Comparison of ENCODE assay signal across 28 cellular contexts in genomic region chr2:189236066-189236465, GRCh38. TPM values are rescaled to one million over a fixed set of nuclear protein-coding genes. Genes with fewer than 3 reads are reported as not detected.
DNase-seq lines count a peak whose midpoint lies in the region; ATAC-seq and TF ChIP-seq lines count a peak whose summit lies in the region.
"Had no signal": no experiment of that assay in that cellular context is flagged by ENCODE, and none has a peak within 500 bp of the region (broad histone marks: within the 10 kb centered on the region; RNA-seq: fewer than 3 reads in every experiment).

No MANE protein-coding gene starts in this region.

- H2BK5ac ChIP-seq in IMR-90 (ENCODE audit: low read depth, low read length, poor library complexity, severe bottlenecking) = no peak overlapping the region

- no peak for TF ChIP-seq RAD21 in IMR-90 (IDR thresholded peaks at IDR 0.05; ENCODE audit: low read length)

- H3K18ac ChIP-seq in IMR-90 (ENCODE audit: low read depth, low read length) = no peak overlapping the region

- H3K56ac ChIP-seq in IMR-90 (ENCODE audit: extremely low read depth, insufficient read depth, low read length) = no peak overlapping the region

- H2BK120ac ChIP-seq in IMR-90 (ENCODE audit: low read depth, low read length) = no peak overlapping the region

- H3K4me2 ChIP-seq in IMR-90 (ENCODE audit: low read depth, low read length) = no peak overlapping the region
- H3K4me2 ChIP-seq: hepatocyte had no signal

- no peak overlapping the region for H3K4me3 Mint-ChIP-seq in activated naive CD4-positive, alpha-beta T cell treated with anti-CD3 and anti-CD28 coated beads, Interleukin-2, amount 10 ng/mL, durations not matched to agents 7 days and 5 days
- H3K4me3 Mint-ChIP-seq: activated naive CD8-positive, alpha-beta T cell treated with anti-CD3 and anti-CD28 coated beads for 36 hours; activated T-helper 17 cell treated with anti-CD3 and anti-CD28 coated beads, Interleukin-2, amount 50 U/mL, for 72 hours; immature natural killer cell had no signal

- H4K5ac ChIP-seq in IMR-90 (ENCODE audit: low read depth, low read length) = no peak overlapping the region

- H2AK5ac ChIP-seq in IMR-90 (ENCODE audit: low read depth, low read length) = no peak overlapping the region

- H3K9me3 ChIP-seq in IMR-90 (ENCODE audit: control insufficient read depth, insufficient read depth, low read length) = no peaks in the 10 kb centered on the region
- H3K9me3 ChIP-seq: body of pancreas, colonic mucosa, MG63, psoas muscle, thoracic aorta had no signal

- POLR2A ChIA-PET in IMR-90 (lab: Charles Lee; ENCODE audit: unreplicated experiment) = no interaction called here

- no peaks in the 10 kb centered on the region; the same call in 1 of the 2 replicates for H3K4me1 ChIP-seq in IMR-90 (ENCODE audit: control insufficient read depth, insufficient read depth, low read length)
- H3K4me1 ChIP-seq: body of pancreas, colonic mucosa, psoas muscle had no signal

- H3K27ac ChIP-seq in IMR-90 (ENCODE audit: insufficient read depth, low read length) = no peak overlapping the region
- H3K27ac ChIP-seq: body of pancreas, colonic mucosa, hepatocyte, psoas muscle, thoracic aorta, WERI-Rb-1 had no signal

- H4K91ac ChIP-seq in IMR-90 (ENCODE audit: insufficient read depth, low read depth, low read length) = no peak overlapping the region

- no peak overlapping the region for H2BK20ac ChIP-seq in IMR-90 (ENCODE audit: low read depth, low read length)

- in situ Hi-C loops in IMR-90 (cut with MboI; ENCODE audit: low sequenced_read_pairs) = no loop called here

- no peaks in the 10 kb centered on the region for H3K36me3 ChIP-seq in IMR-90 (ENCODE audit: control insufficient read depth, insufficient read depth, low read length)
- H3K36me3 ChIP-seq: colonic mucosa, MG63, thoracic aorta, WERI-Rb-1 had no signal

- H3K79me1 ChIP-seq in IMR-90 (ENCODE audit: low read depth in 1 of 2, low read length in 2 of 2) = no peaks in the 10 kb centered on the region

- H3K4me3 ChIP-seq in IMR-90 (ENCODE audit: insufficient read depth, low read depth, low read length) (no peak overlapping the region), fibroblast of mammary gland (ENCODE audit: control insufficient read depth, low read depth, low read length) (no peak overlapping the region)
- H3K4me3 ChIP-seq: body of pancreas, colonic mucosa, hepatocyte, MG63, psoas muscle, thoracic aorta had no signal

- no TSS peak for BruUV-seq in IMR-90 (replicated peaks; lab: Mats Ljungman, UMichigan)

- no peaks in the 10 kb centered on the region for H3K9me3 Mint-ChIP-seq in activated naive CD4-positive, alpha-beta T cell treated with anti-CD3 and anti-CD28 coated beads, Interleukin-2, amount 10 ng/mL, durations not matched to agents 7 days and 5 days
- H3K9me3 Mint-ChIP-seq: activated T-helper 17 cell treated with anti-CD3 and anti-CD28 coated beads, Interleukin-2, amount 50 U/mL, for 72 hours had no signal

- CTCF ChIA-PET in IMR-90 (lab: Yijun Ruan, JAX) = no interaction called here
- CTCF ChIA-PET in activated naive CD4-positive, alpha-beta T cell treated with anti-CD3 and anti-CD28 coated beads, Interleukin-2, amount 10 ng/mL, durations not matched to agents 7 days and 5 days (lab: Charles Lee) = no interaction called here

- H3K14ac ChIP-seq in IMR-90 (replicated peaks; ENCODE audit: low read depth, low read length) = no peak overlapping the region

- no peak overlapping the region for H4K8ac ChIP-seq in IMR-90 (ENCODE audit: low read depth in 2 of 2, low read length in 2 of 2)

- no peak overlapping the region for H2BK15ac ChIP-seq in IMR-90 (ENCODE audit: low read depth, low read length)

- no peak for TF ChIP-seq POLR2A in IMR-90 (IDR thresholded peaks at IDR 0.05; ENCODE audit: low read depth, low read length)

- no peak for ATAC-seq in IMR-90 (ENCODE audit: low read depth)
- no peak for ATAC-seq in HG02610 (IDR thresholded peaks at IDR 0.05; ENCODE audit: unreplicated experiment)
- ATAC-seq in GM21515 (IDR thresholded peaks at IDR 0.05; ENCODE audit: unreplicated experiment) = no peak
- ATAC-seq: activated T-helper 17 cell treated with anti-CD3 and anti-CD28 coated beads, Interleukin-2, amount 50 U/mL, for 72 hours; body of pancreas; left ventricle myocardium superior; Panc1 had no signal

- H3K23ac ChIP-seq in IMR-90 (ENCODE audit: low read depth, low read length) = no peak overlapping the region

- dilution Hi-C loops in IMR-90 (cut with HindIII; ENCODE audit: low sequenced_read_pairs, unreplicated experiment) = no loop called here

- TF ChIP-seq CTCF in IMR-90 (conservative IDR thresholded peaks at IDR 0.05; ENCODE audit: low read depth, low read length) = no peak
- no peak for TF ChIP-seq CTCF in fibroblast of mammary gland (conservative IDR thresholded peaks at IDR 0.05; ENCODE audit: control insufficient read depth, insufficient read depth, low read depth, low read length)

- H2AFZ ChIP-seq in IMR-90 (replicated peaks; ENCODE audit: low read length, poor library complexity) = no peak overlapping the region
- H2AFZ ChIP-seq: hepatocyte had no signal

- H2AK9ac ChIP-seq in IMR-90 (replicated peaks; ENCODE audit: low read depth, low read length, poor library complexity) = no peak overlapping the region

- H3K27ac Mint-ChIP-seq in activated naive CD4-positive, alpha-beta T cell treated with anti-CD3 and anti-CD28 coated beads, Interleukin-2, amount 10 ng/mL, durations not matched to agents 7 days and 5 days = no peak overlapping the region
- H3K27ac Mint-ChIP-seq: activated naive CD8-positive, alpha-beta T cell treated with anti-CD3 and anti-CD28 coated beads for 36 hours; activated T-helper 17 cell treated with anti-CD3 and anti-CD28 coated beads, Interleukin-2, amount 50 U/mL, for 72 hours; immature natural killer cell had no signal

- H3K9me1 ChIP-seq in IMR-90 (ENCODE audit: insufficient read depth, low read length) = no peaks in the 10 kb centered on the region

- no peaks in the 10 kb centered on the region for H3K36me3 Mint-ChIP-seq in activated naive CD4-positive, alpha-beta T cell treated with anti-CD3 and anti-CD28 coated beads, Interleukin-2, amount 10 ng/mL, durations not matched to agents 7 days and 5 days
- H3K36me3 Mint-ChIP-seq: immature natural killer cell had no signal

- intact Hi-C loops in IMR-90 (cut with micrococcal nuclease) = loop anchor here (2.0 kb wide), 1 partner anchor 13 kb away; no protein-coding TSS in a partner anchor

- DNase-seq in IMR-90 = peak; percentile 51
- DNase-seq in amniotic epithelial cell (ENCODE audit: low read depth) = peak; percentile 67
- peak; percentile 82 for DNase-seq in fibroblast of mammary gland (ENCODE audit: low read depth)
- no peak for DNase-seq in Kasumi-1 (lab: John Stamatoyannopoulos, UW)
- DNase-seq in activated naive CD4-positive, alpha-beta T cell treated with anti-CD3 and anti-CD28 coated beads, Interleukin-2, amount 10 ng/mL, durations not matched to agents 7 days and 5 days = no peak
- DNase-seq: activated CD4-positive, alpha-beta T cell treated with anti-CD3 and anti-CD28 coated beads, Interleukin-2, amount 50 U/mL, for 4 hours; activated CD8-positive, alpha-beta memory T cell treated with anti-CD3 and anti-CD28 coated beads, Interleukin-2, amount 50 U/mL, for 4 hours; activated naive CD8-positive, alpha-beta T cell treated with anti-CD3 and anti-CD28 coated beads for 36 hours; body of pancreas; colonic mucosa; DMS79; immature natural killer cell; left ventricle myocardium superior; MG63; NCI-H1436 treated with DMSO at 0.1 percent for 48 hours; NCI-H510A; NK-92 treated with Interleukin-12 subunit alpha and Interleukin-12 subunit beta, amount 100 ng/mL, for 24 hours; psoas muscle; small intestine; stimulated activated naive CD4-positive, alpha-beta T cell; T-helper 2 cell; WERI-Rb-1 had no signal

- H3K27me3 ChIP-seq in IMR-90 (ENCODE audit: control insufficient read depth, insufficient read depth, low read length) = no peaks in the 10 kb centered on the region
- H3K27me3 ChIP-seq: body of pancreas, colonic mucosa, hepatocyte, MG63 had no signal

- H3K4ac ChIP-seq in IMR-90 (ENCODE audit: low read depth, low read length) = no peak overlapping the region

- H3K9ac ChIP-seq in IMR-90 (ENCODE audit: low read depth, low read length) = no peak overlapping the region

- H3K4me1 Mint-ChIP-seq in activated naive CD4-positive, alpha-beta T cell treated with anti-CD3 and anti-CD28 coated beads, Interleukin-2, amount 10 ng/mL, durations not matched to agents 7 days and 5 days = peaks cover 7% of the 10 kb centered on the region
- H3K4me1 Mint-ChIP-seq: immature natural killer cell had no signal

- no peaks in the 10 kb centered on the region for H4K20me1 ChIP-seq in IMR-90 (ENCODE audit: insufficient read depth, low read length)

- H3K27me3 Mint-ChIP-seq in activated naive CD4-positive, alpha-beta T cell treated with anti-CD3 and anti-CD28 coated beads, Interleukin-2, amount 10 ng/mL, durations not matched to agents 7 days and 5 days = no peaks in the 10 kb centered on the region
- H3K27me3 Mint-ChIP-seq: activated naive CD8-positive, alpha-beta T cell treated with anti-CD3 and anti-CD28 coated beads for 36 hours; activated T-helper 17 cell treated with anti-CD3 and anti-CD28 coated beads, Interleukin-2, amount 50 U/mL, for 72 hours had no signal

- no CpG with 5 or more reads among the region's 2 CpGs for WGBS in IMR-90 (ENCODE audit: extremely low coverage in 2 of 2, insufficient read length in 1 of 2), 2 experiments

TF ChIP-seq in IMR-90, 13 proteins besides CTCF, POLR2A, EP300 and RAD21 (continues in another document):
- no peak for TF ChIP-seq RFX5 (IDR thresholded peaks at IDR 0.05; ENCODE audit: low read depth, low read length)
- no peak for TF ChIP-seq MXI1 (IDR thresholded peaks at IDR 0.05; ENCODE audit: borderline replicate concordance, low read depth, low read length)
- no peak for TF ChIP-seq RCOR1 (IDR thresholded peaks at IDR 0.05; ENCODE audit: insufficient replicate concordance, low read length)
- TF ChIP-seq CHD1 (IDR thresholded peaks at IDR 0.05; ENCODE audit: low read depth, low read length) = no peak
- TF ChIP-seq SMC3 (IDR thresholded peaks at IDR 0.05; ENCODE audit: low read depth, low read length) = no peak
- TF ChIP-seq BHLHE40 (IDR thresholded peaks at IDR 0.05; ENCODE audit: low read depth, low read length) = no peak
- TF ChIP-seq ELK1 (IDR thresholded peaks at IDR 0.05; ENCODE audit: borderline replicate concordance, low read depth, low read length) = no peak

RNA-seq across cellular contexts. Expression of gene COL5A2, which starts 56.5 kb away (rescaled TPM):
- 235 and 257 TPM in 2 replicates for total RNA-seq in IMR-90 (2012; rRNA removed)
- polyA plus RNA-seq in IMR-90 (2012; rRNA removed) = 155 and 181 TPM in 2 replicates
- 85.6 and 111 TPM in 2 replicates for polyA plus RNA-seq in IMR-90 (2012; cell fraction: cytosol; rRNA removed)
- 121 and 233 TPM in 2 replicates for polyA plus RNA-seq in IMR-90 (2012; cell fraction: nucleus; rRNA removed; ENCODE audit: low replicate concordance)

Comparison
In these comparisons a context has a peak if more than half of its experiments do, and no peak if none do; other contexts are left out.
1. DNase-seq: peak in IMR-90 (single experiment), amniotic epithelial cell (single experiment) and fibroblast of mammary gland (single experiment); none in Kasumi-1 (0 of 2) and activated naive CD4-positive, alpha-beta T cell treated with anti-CD3 and anti-CD28 coated beads, Interleukin-2, amount 10 ng/mL, durations not matched to agents 7 days and 5 days (single experiment).